In genomic region chr7:117066668-117067067, GRCh38 we compare ENCODE assay signal across 14 cellular contexts.
DNase-seq lines count a peak whose midpoint lies in the region; ATAC-seq and TF ChIP-seq lines count a peak whose summit lies in the region.
"Had no signal": no experiment of that assay in that cellular context is flagged by ENCODE, and none has a peak within 500 bp of the region (broad histone marks: within the 10 kb centered on the region; RNA-seq: fewer than 3 reads in every experiment).

No MANE protein-coding gene starts in this region.

- DNase-seq in fibroblast of peridontal ligament (ENCODE audit: extremely low read depth) (peak; percentile 26), NAMALWA (ENCODE audit: low spot score) (no peak), breast epithelium (ENCODE audit: low spot score in 2 of 2) (no peak), NCI-H345 (lab: John Stamatoyannopoulos, UW) (no peak)
- DNase-seq: activated CD4-positive, alpha-beta T cell treated with anti-CD3 and anti-CD28 coated beads, Interleukin-2, amount 10 ng/mL, durations not matched to agents 7 days and 5 days; activated gamma-delta T cell; CD4-positive, alpha-beta memory T cell; NCI-H187; substantia nigra had no signal

- H3K27ac ChIP-seq in breast epithelium: no peak overlapping the region
- H3K27ac ChIP-seq: epithelial cell of prostate had no signal

- no peak for TF ChIP-seq CTCF in Loucy (conservative IDR thresholded peaks at IDR 0.05; ENCODE audit: low read length)
- no peak for TF ChIP-seq CTCF in breast epithelium (IDR thresholded peaks at IDR 0.05)

- H3K4me3 ChIP-seq in Loucy (ENCODE audit: low read length, poor library complexity, severe bottlenecking) (no peak overlapping the region), breast epithelium (no peak overlapping the region)

- no peaks in the 10 kb centered on the region for H3K27me3 ChIP-seq in Loucy (ENCODE audit: insufficient read depth, low read length, poor library complexity, severe bottlenecking)
- no peaks in the 10 kb centered on the region for H3K27me3 ChIP-seq in breast epithelium

- no peaks in the 10 kb centered on the region for H3K9me3 ChIP-seq in Loucy (ENCODE audit: insufficient read depth, low read depth, low read length)
- no peaks in the 10 kb centered on the region for H3K9me3 ChIP-seq in breast epithelium

- H3K4me1 ChIP-seq in Loucy (ENCODE audit: insufficient read depth, low read length, poor library complexity, severe bottlenecking): peaks cover 19% of the 10 kb centered on the region
- no peaks in the 10 kb centered on the region for H3K4me1 ChIP-seq in breast epithelium

- no peak overlapping the region for H3K9ac ChIP-seq in Loucy (ENCODE audit: low read depth, low read length, poor library complexity, severe bottlenecking)

- no peak for TF ChIP-seq POLR2A in breast epithelium (IDR thresholded peaks at IDR 0.05)

- no peak overlapping the region for H2AFZ ChIP-seq in Loucy (ENCODE audit: low read length)

- H4K20me1 ChIP-seq in Loucy (ENCODE audit: insufficient read depth, low read length, poor library complexity, severe bottlenecking): no peaks in the 10 kb centered on the region

- H3K79me2 ChIP-seq in Loucy (ENCODE audit: insufficient read depth, low read length): no peaks in the 10 kb centered on the region

- peak overlapping the region; percentile 4 for H3K4me2 ChIP-seq in Loucy (ENCODE audit: low read depth, low read length, poor library complexity, severe bottlenecking)

- peak; percentile 60 for ATAC-seq in GM18519 (IDR thresholded peaks at IDR 0.05; ENCODE audit: low FRiP score, unreplicated experiment)
- ATAC-seq in GM21786 (IDR thresholded peaks at IDR 0.05; ENCODE audit: unreplicated experiment): peak; percentile 62
- ATAC-seq in GM18858 (IDR thresholded peaks at IDR 0.05; ENCODE audit: unreplicated experiment): no peak

- H3K36me3 ChIP-seq in Loucy (ENCODE audit: insufficient read depth, low read length) (no peaks in the 10 kb centered on the region), breast epithelium (no peaks in the 10 kb centered on the region)

- intact Hi-C loops in breast epithelium (cut with DNase I; ENCODE audit: low total_unique reads): no loop called here

- H3K9me2 ChIP-seq in Loucy (replicated peaks; ENCODE audit: low read depth, low read length): no peaks in the 10 kb centered on the region

- H3F3A ChIP-seq in Loucy (ENCODE audit: low read depth): no peaks in the 10 kb centered on the region
